10 cellular contexts compared by ENCODE assay signal in genomic region chr7:150324366-150324961, GRCh38. TPM values are rescaled to one million over a fixed set of nuclear protein-coding genes. Genes with fewer than 3 reads are reported as not detected.
DNase-seq lines count a peak whose midpoint lies in the region; ATAC-seq lines count a peak whose summit lies in the region.
"Had no signal": no experiment of that assay in that cellular context is flagged by ENCODE, and none has a peak within 500 bp of the region (broad histone marks: within the 10 kb centered on the region; RNA-seq: fewer than 3 reads in every experiment).

No MANE protein-coding gene starts in this region.

- H3K27me3 ChIP-seq in iPS-18a (ENCODE audit: control insufficient read depth, insufficient read depth, low read length): peaks cover 8% of the 10 kb centered on the region
- no peaks in the 10 kb centered on the region for H3K27me3 ChIP-seq in effector memory CD4-positive, alpha-beta T cell (replicated peaks; ENCODE audit: control insufficient read depth, insufficient read depth, low read length, poor library complexity, severe bottlenecking)

- H3K4me3 Mint-ChIP-seq in activated CD4-positive, alpha-beta T cell treated with anti-CD3 and anti-CD28 coated beads for 36 hours: peak overlapping the region; percentile 91
- H3K4me3 Mint-ChIP-seq in T-helper 17 cell: peak overlapping the region; percentile 95
- peak overlapping the region; percentile 96 to 97 for H3K4me3 Mint-ChIP-seq in stimulated activated naive B cell treated with anti-CD40 and anti-IgM and Interleukin-4, amounts not matched to agents 10 μg/mL and 1 μg/mL and 100 μg/mL, for 72 hours

- DNase-seq in activated CD4-positive, alpha-beta T cell treated with anti-CD3 and anti-CD28 coated beads for 36 hours: peak; percentile 41
- DNase-seq in activated CD4-positive, alpha-beta T cell treated with anti-CD3 and anti-CD28 coated beads, Interleukin-2, amount 50 U/mL, for 1 hour: no peak
- DNase-seq in T-helper 17 cell: no peak
- DNase-seq in stimulated activated naive B cell treated with anti-CD40 and anti-IgM and Interleukin-4, amounts not matched to agents 10 μg/mL and 1 μg/mL and 100 μg/mL, for 72 hours: no peak
- no peak for DNase-seq in effector memory CD4-positive, alpha-beta T cell

- H3K9me3 ChIP-seq in T-helper 17 cell (ENCODE audit: control insufficient read depth, low read length, poor library complexity, severe bottlenecking) (no peaks in the 10 kb centered on the region), iPS-18a (ENCODE audit: control insufficient read depth, low read depth, low read length) (no peaks in the 10 kb centered on the region)
- H3K9me3 ChIP-seq in effector memory CD4-positive, alpha-beta T cell (ENCODE audit: control insufficient read depth, low read length): no peaks in the 10 kb centered on the region

- peaks cover 28% of the 10 kb centered on the region for H3K4me1 ChIP-seq in iPS-18a (ENCODE audit: control insufficient read depth, low read depth, low read length)
- peaks cover 16% of the 10 kb centered on the region for H3K4me1 ChIP-seq in effector memory CD4-positive, alpha-beta T cell (ENCODE audit: control insufficient read depth, insufficient read depth, low read length, poor library complexity, severe bottlenecking)

- peak overlapping the region; percentile 81 for H3K4me3 ChIP-seq in iPS-18a (ENCODE audit: low read length)
- H3K4me3 ChIP-seq in effector memory CD4-positive, alpha-beta T cell (ENCODE audit: insufficient read depth, low read depth, low read length, poor library complexity, severe bottlenecking): no peak overlapping the region
- H3K4me3 ChIP-seq: BLaER1 treated with 17β-estradiol and CSF1 and Interleukin-3, amounts not matched to agents 10 nM and 100 nM had no signal

- no peaks in the 10 kb centered on the region for H3K9me3 Mint-ChIP-seq in activated CD4-positive, alpha-beta T cell treated with anti-CD3 and anti-CD28 coated beads for 36 hours (ENCODE audit: low read depth)
- H3K9me3 Mint-ChIP-seq in stimulated activated naive B cell treated with anti-CD40 and anti-IgM and Interleukin-4, amounts not matched to agents 10 μg/mL and 1 μg/mL and 100 μg/mL, for 72 hours: no peaks in the 10 kb centered on the region

- peak overlapping the region; percentile 99 for H3K27ac Mint-ChIP-seq in activated CD4-positive, alpha-beta T cell treated with anti-CD3 and anti-CD28 coated beads for 36 hours
- peak overlapping the region; percentile 95 for H3K27ac Mint-ChIP-seq in T-helper 17 cell
- peak overlapping the region; percentile 25 for H3K27ac Mint-ChIP-seq in stimulated activated naive B cell treated with anti-CD40 and anti-IgM and Interleukin-4, amounts not matched to agents 10 μg/mL and 1 μg/mL and 100 μg/mL, for 72 hours

- peaks cover 52% of the 10 kb centered on the region for H3K4me1 Mint-ChIP-seq in activated CD4-positive, alpha-beta T cell treated with anti-CD3 and anti-CD28 coated beads for 36 hours
- H3K4me1 Mint-ChIP-seq in T-helper 17 cell: peaks cover 43% of the 10 kb centered on the region
- peaks cover 41 to 71% of the 10 kb centered on the region in 2 donors for H3K4me1 Mint-ChIP-seq in stimulated activated naive B cell treated with anti-CD40 and anti-IgM and Interleukin-4, amounts not matched to agents 10 μg/mL and 1 μg/mL and 100 μg/mL, for 72 hours

- no peak overlapping the region for H3K27ac ChIP-seq in iPS-18a (ENCODE audit: low read length)
- no peak overlapping the region for H3K27ac ChIP-seq in effector memory CD4-positive, alpha-beta T cell (ENCODE audit: insufficient read depth, low read length, poor library complexity, severe bottlenecking)

- H3K9ac ChIP-seq in iPS-18a (ENCODE audit: low read length): peak overlapping the region; percentile 72
- H3K9ac ChIP-seq: BLaER1 treated with 17β-estradiol and CSF1 and Interleukin-3, amounts not matched to agents 10 nM and 100 nM had no signal

- H3K36me3 Mint-ChIP-seq in activated CD4-positive, alpha-beta T cell treated with anti-CD3 and anti-CD28 coated beads for 36 hours (ENCODE audit: low read depth): peaks cover 41% of the 10 kb centered on the region
- peaks cover 9% of the 10 kb centered on the region for H3K36me3 Mint-ChIP-seq in T-helper 17 cell (ENCODE audit: low read depth)
- peaks cover 37 to 39% of the 10 kb centered on the region in 2 donors for H3K36me3 Mint-ChIP-seq in stimulated activated naive B cell treated with anti-CD40 and anti-IgM and Interleukin-4, amounts not matched to agents 10 μg/mL and 1 μg/mL and 100 μg/mL, for 72 hours

- CTCF ChIA-PET in activated CD4-positive, alpha-beta T cell treated with anti-CD3 and anti-CD28 coated beads for 36 hours (lab: Charles Lee): no interaction called here

- no peaks in the 10 kb centered on the region for H3K27me3 Mint-ChIP-seq in activated CD4-positive, alpha-beta T cell treated with anti-CD3 and anti-CD28 coated beads for 36 hours
- no peaks in the 10 kb centered on the region for H3K27me3 Mint-ChIP-seq in T-helper 17 cell
- no peaks in the 10 kb centered on the region for H3K27me3 Mint-ChIP-seq in stimulated activated naive B cell treated with anti-CD40 and anti-IgM and Interleukin-4, amounts not matched to agents 10 μg/mL and 1 μg/mL and 100 μg/mL, for 72 hours

- intact Hi-C loops in activated CD4-positive, alpha-beta T cell treated with anti-CD3 and anti-CD28 coated beads for 36 hours (cut with DNase I, micrococcal nuclease): loop anchor here (5.0 kb wide), 9 partner anchors 33 to 1308 kb away; partner anchors contain the start of genes ATP6V0E2 (in 1 of the 2), GIMAP5 (in 1 of the 2), NUB1 (in 1 of the 2) and ZNF775 (in 1 of the 2)

- ATAC-seq in activated CD4-positive, alpha-beta T cell treated with anti-CD3 and anti-CD28 coated beads for 36 hours: no peak
- ATAC-seq in T-helper 17 cell (no peak), GM18519 (IDR thresholded peaks at IDR 0.05; ENCODE audit: low FRiP score, unreplicated experiment) (no peak), HG03354 (IDR thresholded peaks at IDR 0.05; ENCODE audit: poor library complexity, severe bottlenecking, unreplicated experiment) (no peak)
- ATAC-seq in stimulated activated naive B cell treated with anti-CD40 and anti-IgM and Interleukin-4, amounts not matched to agents 10 μg/mL and 1 μg/mL and 100 μg/mL, for 72 hours (replicated peaks): no peak

- H3K36me3 ChIP-seq in iPS-18a (ENCODE audit: control insufficient read depth, low read depth, low read length): peaks cover 33% of the 10 kb centered on the region
- peaks cover 19% of the 10 kb centered on the region for H3K36me3 ChIP-seq in effector memory CD4-positive, alpha-beta T cell (ENCODE audit: control insufficient read depth, insufficient read depth, low read length)
- H3K36me3 ChIP-seq: BLaER1 treated with 17β-estradiol and CSF1 and Interleukin-3, amounts not matched to agents 10 nM and 100 nM had no signal

- POLR2A ChIA-PET in activated CD4-positive, alpha-beta T cell treated with anti-CD3 and anti-CD28 coated beads for 36 hours (lab: Charles Lee): no interaction called here

RNA-seq across cellular contexts. Expression of gene ACTR3C, which starts 1.1 kb away (rescaled TPM):
- 1 to 10 TPM; 3.2 to 4.7 TPM for total RNA-seq in activated CD4-positive, alpha-beta T cell treated with anti-CD3 and anti-CD28 coated beads for 36 hours
- total RNA-seq in T-helper 17 cell: 10 to 100 TPM in 1 of 2 donors, 1 to 10 TPM in 1; 6.0 to 10.2 TPM
- total RNA-seq: M059J had no signal

RNA-seq across cellular contexts. Expression of gene LRRC61, which starts 1.3 kb away (rescaled TPM):
- 10 to 100 TPM; 13.0 to 17.4 TPM for total RNA-seq in activated CD4-positive, alpha-beta T cell treated with anti-CD3 and anti-CD28 coated beads for 36 hours
- total RNA-seq in T-helper 17 cell: 1 to 10 TPM; 6.4 to 6.9 TPM
- total RNA-seq: M059J had no signal

RNA-seq across cellular contexts. Expression of gene RARRES2, which starts 17.0 kb away (rescaled TPM):
- not detected for total RNA-seq in activated CD4-positive, alpha-beta T cell treated with anti-CD3 and anti-CD28 coated beads for 36 hours
- total RNA-seq in T-helper 17 cell: not detected

RNA-seq across cellular contexts. Expression of gene REPIN1, which starts 44.2 kb away (rescaled TPM):
- 10 to 100 TPM; 48.2 to 55.6 TPM for total RNA-seq in activated CD4-positive, alpha-beta T cell treated with anti-CD3 and anti-CD28 coated beads for 36 hours
- 10 to 100 TPM; 43.0 to 49.8 TPM for total RNA-seq in T-helper 17 cell

RNA-seq across cellular contexts. Expression of gene ZNF775, which starts 54.7 kb away (rescaled TPM):
- 1 to 10 TPM; 3.9 to 5.1 TPM for total RNA-seq in activated CD4-positive, alpha-beta T cell treated with anti-CD3 and anti-CD28 coated beads for 36 hours
- total RNA-seq in T-helper 17 cell: 1 to 10 TPM; 1.4 to 2.1 TPM

Comparison
In these comparisons a context has a peak if more than half of its experiments do, and no peak if none do; other contexts are left out.
1. H3K27ac Mint-ChIP-seq: peak in every context shown above with its lines; median percentile 99 in activated CD4-positive, alpha-beta T cell treated with anti-CD3 and anti-CD28 coated beads for 36 hours; 95 in T-helper 17 cell; 25 in stimulated activated naive B cell treated with anti-CD40 and anti-IgM and Interleukin-4, amounts not matched to agents 10 μg/mL and 1 μg/mL and 100 μg/mL, for 72 hours.